In the genomic region with DNA sequence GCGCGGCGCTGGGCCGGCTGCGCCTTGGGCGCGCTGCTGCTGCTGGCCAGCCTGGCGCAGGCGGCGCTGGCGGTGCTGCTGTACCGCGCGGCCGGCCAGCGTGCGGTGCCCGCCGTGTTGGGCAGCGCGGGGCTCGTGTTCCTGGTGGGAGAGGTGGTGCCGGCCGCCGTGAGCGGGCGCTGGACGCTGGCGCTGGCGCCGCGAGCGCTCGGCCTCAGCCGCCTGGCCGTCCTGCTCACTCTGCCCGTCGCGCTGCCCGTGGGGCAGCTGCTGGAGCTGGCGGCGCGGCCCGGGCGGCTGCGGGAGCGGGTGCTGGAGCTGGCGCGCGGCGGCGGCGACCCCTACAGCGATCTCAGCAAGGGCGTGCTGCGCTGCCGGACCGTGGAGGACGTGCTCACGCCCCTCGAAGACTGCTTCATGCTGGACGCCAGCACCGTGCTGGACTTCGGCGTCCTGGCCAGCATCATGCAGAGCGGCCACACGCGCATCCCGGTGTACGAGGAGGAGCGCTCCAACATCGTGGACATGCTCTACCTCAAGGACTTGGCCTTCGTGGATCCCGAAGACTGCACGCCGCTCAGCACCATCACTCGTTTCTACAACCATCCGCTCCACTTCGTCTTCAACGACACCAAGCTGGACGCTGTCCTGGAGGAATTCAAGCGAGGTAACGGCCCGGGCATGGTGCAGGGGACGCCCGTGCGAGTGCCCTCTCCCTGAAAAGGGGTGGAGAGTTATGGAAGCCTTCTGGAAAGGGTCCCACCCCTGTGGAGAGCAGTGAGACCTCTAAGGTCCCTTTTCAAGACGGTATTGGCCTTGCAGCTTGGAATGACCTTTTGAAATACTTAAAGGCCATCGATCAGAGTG, we compare ENCODE assay signal across 8 cellular contexts. TPM values are rescaled to one million over a fixed set of nuclear protein-coding genes. Genes with fewer than 3 reads are reported as not detected.
DNase-seq lines count a peak whose midpoint lies in the region; ATAC-seq lines count a peak whose summit lies in the region.

No MANE protein-coding gene starts in this region.

- no peak overlapping the region for H3K27ac ChIP-seq in iPS-20b (ENCODE audit: low read length)
- H3K27ac ChIP-seq in stomach smooth muscle (ENCODE audit: low read length), result peak overlapping the region; percentile 37

- no peaks in the 10 kb centered on the region for H3K9me3 Mint-ChIP-seq in activated T-helper 1 cell treated with anti-CD3 and anti-CD28 coated beads, Interleukin-12 subunit alpha, Interleukin-12 subunit beta, Interleukin-2, Interleukin-4 antibody, amounts not matched to agents 30 ng/mL and 10 ng/mL and 1 ng/mL, durations not matched to agents 14 hours and 24 hours and 36 hours

- H3K27me3 ChIP-seq in iPS-20b (ENCODE audit: insufficient read depth, low read length), result peaks cover 10% of the 10 kb centered on the region
- H3K27me3 ChIP-seq in stomach smooth muscle (ENCODE audit: control insufficient read depth in 1 of 2, insufficient read depth in 2 of 2, low read length in 2 of 2), result no peaks in the 10 kb centered on the region

- H3K4me1 ChIP-seq in iPS-20b (ENCODE audit: insufficient read depth, low read length) (peaks cover 21% of the 10 kb centered on the region; the same call in 1 of the 2 replicates), stomach smooth muscle (ENCODE audit: control insufficient read depth, insufficient read depth, low read length) (peaks cover 45% of the 10 kb centered on the region)

- H3K9me3 ChIP-seq in iPS-20b (ENCODE audit: insufficient read depth, low read depth, low read length) (no peaks in the 10 kb centered on the region), stomach smooth muscle (ENCODE audit: control insufficient read depth in 2 of 2, low read length in 2 of 2) (no peaks in the 10 kb centered on the region)

- peaks cover 36% of the 10 kb centered on the region for H3K36me3 Mint-ChIP-seq in activated T-helper 1 cell treated with anti-CD3 and anti-CD28 coated beads, Interleukin-12 subunit alpha, Interleukin-12 subunit beta, Interleukin-2, Interleukin-4 antibody, amounts not matched to agents 30 ng/mL and 10 ng/mL and 1 ng/mL, durations not matched to agents 14 hours and 24 hours and 36 hours (ENCODE audit: low read depth)

- in situ Hi-C loops in G401 (cut with HindIII; ENCODE audit: low sequenced_read_pairs), result no loop called here

- H3K27ac Mint-ChIP-seq in activated T-helper 1 cell treated with anti-CD3 and anti-CD28 coated beads, Interleukin-12 subunit alpha, Interleukin-12 subunit beta, Interleukin-2, Interleukin-4 antibody, amounts not matched to agents 30 ng/mL and 10 ng/mL and 1 ng/mL, durations not matched to agents 14 hours and 24 hours and 36 hours, result peak overlapping the region; percentile 47

- ATAC-seq in HG03432 (IDR thresholded peaks at IDR 0.05; ENCODE audit: unreplicated experiment) (peak; percentile 0), GM18867 (IDR thresholded peaks at IDR 0.05; ENCODE audit: unreplicated experiment) (no peak)

- H3K4me3 Mint-ChIP-seq in activated T-helper 1 cell treated with anti-CD3 and anti-CD28 coated beads, Interleukin-12 subunit alpha, Interleukin-12 subunit beta, Interleukin-2, Interleukin-4 antibody, amounts not matched to agents 30 ng/mL and 10 ng/mL and 1 ng/mL, durations not matched to agents 14 hours and 24 hours and 36 hours, result peak overlapping the region; percentile 84

- H3K4me3 ChIP-seq in iPS-20b (ENCODE audit: low read length) (peak overlapping the region; percentile 94), stomach smooth muscle (ENCODE audit: low read length in 2 of 2) (peak overlapping the region; percentile 65 to 87)

- H3K4me1 Mint-ChIP-seq in activated T-helper 1 cell treated with anti-CD3 and anti-CD28 coated beads, Interleukin-12 subunit alpha, Interleukin-12 subunit beta, Interleukin-2, Interleukin-4 antibody, amounts not matched to agents 30 ng/mL and 10 ng/mL and 1 ng/mL, durations not matched to agents 14 hours and 24 hours and 36 hours (ENCODE audit: low read depth), result peaks cover 58% of the 10 kb centered on the region

- H3K36me3 ChIP-seq in iPS-20b (ENCODE audit: insufficient read depth, low read depth, low read length) (peaks cover 13% of the 10 kb centered on the region; the same call in 1 of the 2 replicates), stomach smooth muscle (ENCODE audit: control insufficient read depth in 2 of 2, insufficient read depth in 2 of 2, low read length in 2 of 2) (peaks cover 0 to 4% of the 10 kb centered on the region in 2 donors)

- intact Hi-C loops in activated T-helper 1 cell treated with anti-CD3 and anti-CD28 coated beads, Interleukin-12 subunit alpha, Interleukin-12 subunit beta, Interleukin-2, Interleukin-4 antibody, amounts not matched to agents 30 ng/mL and 10 ng/mL and 1 ng/mL, durations not matched to agents 14 hours and 24 hours and 36 hours (cut with micrococcal nuclease), result loop anchor here (1.0 to 5.0 kb wide), 7 partner anchors 41 to 495 kb away; partner anchors contain the start of genes ANKRD36, ANKRD39, ARID5A and KANSL3

- DNase-seq in G401 (ENCODE audit: low spot score), result peak; percentile 38
- no peak for DNase-seq in activated T-helper 1 cell treated with anti-CD3 and anti-CD28 coated beads, Interleukin-12 subunit alpha, Interleukin-12 subunit beta, Interleukin-2, Interleukin-4 antibody, amounts not matched to agents 30 ng/mL and 10 ng/mL and 1 ng/mL, durations not matched to agents 14 hours and 24 hours and 36 hours (ENCODE audit: low spot score)
- no peak for DNase-seq in NCI-H1105 (lab: John Stamatoyannopoulos, UW)
- DNase-seq in medulla oblongata (ENCODE audit: extremely low spot score), result no peak

- H3K9ac ChIP-seq in iPS-20b (ENCODE audit: low read depth, low read length) (peak overlapping the region; percentile 70; the same call in 1 of the 2 replicates), stomach smooth muscle (ENCODE audit: low read length in 2 of 2) (peak overlapping the region; percentile 8 to 64)

- H3K27me3 Mint-ChIP-seq in activated T-helper 1 cell treated with anti-CD3 and anti-CD28 coated beads, Interleukin-12 subunit alpha, Interleukin-12 subunit beta, Interleukin-2, Interleukin-4 antibody, amounts not matched to agents 30 ng/mL and 10 ng/mL and 1 ng/mL, durations not matched to agents 14 hours and 24 hours and 36 hours (ENCODE audit: insufficient read depth), result no peaks in the 10 kb centered on the region

RNA-seq across cellular contexts. Expression of gene CNNM3, which starts 1.0 kb away (rescaled TPM):
- total RNA-seq in G401 (2014; rRNA removed; shearing (Covaris generic)), result 15.9 and 16.6 TPM in 2 replicates
- total RNA-seq in activated T-helper 1 cell treated with anti-CD3 and anti-CD28 coated beads, Interleukin-12 subunit alpha, Interleukin-12 subunit beta, Interleukin-2, Interleukin-4 antibody, amounts not matched to agents 30 ng/mL and 10 ng/mL and 1 ng/mL, durations not matched to agents 14 hours and 24 hours and 36 hours, result 26.1 and 31.4 TPM in 2 replicates

RNA-seq across cellular contexts. Expression of gene ANKRD23, which starts 26.8 kb away (rescaled TPM):
- total RNA-seq in G401 (2014; rRNA removed; shearing (Covaris generic)), result 2.2 and 3.5 TPM in 2 replicates
- 8.2 and 8.8 TPM in 2 replicates for total RNA-seq in activated T-helper 1 cell treated with anti-CD3 and anti-CD28 coated beads, Interleukin-12 subunit alpha, Interleukin-12 subunit beta, Interleukin-2, Interleukin-4 antibody, amounts not matched to agents 30 ng/mL and 10 ng/mL and 1 ng/mL, durations not matched to agents 14 hours and 24 hours and 36 hours

RNA-seq across cellular contexts. Expression of gene ANKRD39, which starts 40.7 kb away (rescaled TPM):
- total RNA-seq in G401 (2014; rRNA removed; shearing (Covaris generic)), result 28.4 and 45.2 TPM in 2 replicates
- total RNA-seq in activated T-helper 1 cell treated with anti-CD3 and anti-CD28 coated beads, Interleukin-12 subunit alpha, Interleukin-12 subunit beta, Interleukin-2, Interleukin-4 antibody, amounts not matched to agents 30 ng/mL and 10 ng/mL and 1 ng/mL, durations not matched to agents 14 hours and 24 hours and 36 hours, result 40.8 and 41.1 TPM in 2 replicates

RNA-seq across cellular contexts. Expression of gene SEMA4C, which starts 52.8 kb away (rescaled TPM):
- total RNA-seq in G401 (2014; rRNA removed; shearing (Covaris generic)), result 37.9 and 40.6 TPM in 2 replicates
- total RNA-seq in activated T-helper 1 cell treated with anti-CD3 and anti-CD28 coated beads, Interleukin-12 subunit alpha, Interleukin-12 subunit beta, Interleukin-2, Interleukin-4 antibody, amounts not matched to agents 30 ng/mL and 10 ng/mL and 1 ng/mL, durations not matched to agents 14 hours and 24 hours and 36 hours, result 18.7 and 20.6 TPM in 2 replicates

RNA-seq across cellular contexts. Expression of gene CNNM4, which starts 56.4 kb away (rescaled TPM):
- 6.2 and 7.6 TPM in 2 replicates for total RNA-seq in G401 (2014; rRNA removed; shearing (Covaris generic))
- total RNA-seq in activated T-helper 1 cell treated with anti-CD3 and anti-CD28 coated beads, Interleukin-12 subunit alpha, Interleukin-12 subunit beta, Interleukin-2, Interleukin-4 antibody, amounts not matched to agents 30 ng/mL and 10 ng/mL and 1 ng/mL, durations not matched to agents 14 hours and 24 hours and 36 hours, result 9.9 and 11.1 TPM in 2 replicates
